8 cellular contexts compared by ENCODE assay signal in genomic region chr6:25366785-25367657, GRCh38.
DNase-seq lines count a peak whose midpoint lies in the region; ATAC-seq and TF ChIP-seq lines count a peak whose summit lies in the region.

No MANE protein-coding gene starts in this region.

- H3K36me3 ChIP-seq in left lung = no peaks in the 10 kb centered on the region

- no peaks in the 10 kb centered on the region for H3K27me3 Mint-ChIP-seq in activated CD4-positive, alpha-beta memory T cell treated with anti-CD3 and anti-CD28 coated beads for 36 hours

- POLR2A ChIA-PET in activated CD4-positive, alpha-beta memory T cell treated with anti-CD3 and anti-CD28 coated beads for 36 hours (lab: Charles Lee) = no interaction called here

- intact Hi-C loops in activated CD4-positive, alpha-beta memory T cell treated with anti-CD3 and anti-CD28 coated beads for 36 hours (cut with micrococcal nuclease) = no loop called here
- intact Hi-C loops in left lung (cut with DNase I) = no loop called here

- ATAC-seq in HG02623 (IDR thresholded peaks at IDR 0.05; ENCODE audit: unreplicated experiment) = peak; percentile 39
- peak; percentile 48 for ATAC-seq in left lung

- DNase-seq in activated CD4-positive, alpha-beta memory T cell treated with anti-CD3 and anti-CD28 coated beads for 36 hours = peak; percentile 54
- DNase-seq in left lung = no peak
- no peak for DNase-seq in SIG-M5 (lab: John Stamatoyannopoulos, UW)
- DNase-seq in COR-L47 (lab: John Stamatoyannopoulos, UW) = no peak
- DNase-seq in G401 (ENCODE audit: low spot score) = no peak
- DNase-seq in epidermal melanocyte (ENCODE audit: insufficient read length, low spot score) = no peak

- no peaks in the 10 kb centered on the region for H3K27me3 ChIP-seq in left lung

- TF ChIP-seq CTCF in GM12875 (IDR thresholded peaks at IDR 0.05; ENCODE audit: borderline replicate concordance, insufficient read depth, low read depth, low read length) (no peak), left lung (IDR thresholded peaks at IDR 0.05) (no peak)

- H3K4me3 Mint-ChIP-seq in activated CD4-positive, alpha-beta memory T cell treated with anti-CD3 and anti-CD28 coated beads for 36 hours = peak overlapping the region; percentile 58

- CTCF ChIA-PET in activated CD4-positive, alpha-beta memory T cell treated with anti-CD3 and anti-CD28 coated beads for 36 hours (lab: Charles Lee) = interaction anchor here (1.0 to 2.9 kb wide), 7 partner anchors 11 to 123 kb away, joined by 3 to 12 read pairs (median 4); partner anchors contain the start of gene CARMIL1

- no peaks in the 10 kb centered on the region for H3K9me3 ChIP-seq in left lung

- in situ Hi-C loops in G401 (cut with HindIII; ENCODE audit: low sequenced_read_pairs) = no loop called here

- H3K36me3 Mint-ChIP-seq in activated CD4-positive, alpha-beta memory T cell treated with anti-CD3 and anti-CD28 coated beads for 36 hours = no peaks in the 10 kb centered on the region

- H3K4me1 ChIP-seq in left lung = peaks cover 10 to 16% of the 10 kb centered on the region in 2 donors

- no peak overlapping the region for H3K27ac ChIP-seq in left lung

- peak overlapping the region; percentile 56 for H3K27ac Mint-ChIP-seq in activated CD4-positive, alpha-beta memory T cell treated with anti-CD3 and anti-CD28 coated beads for 36 hours

- H3K4me3 ChIP-seq in GM12875 (ENCODE audit: low read depth, low read length) (peak overlapping the region; percentile 31), left lung (no peak overlapping the region)

- no peaks in the 10 kb centered on the region for H3K9me3 Mint-ChIP-seq in activated CD4-positive, alpha-beta memory T cell treated with anti-CD3 and anti-CD28 coated beads for 36 hours

- peaks cover 57% of the 10 kb centered on the region for H3K4me1 Mint-ChIP-seq in activated CD4-positive, alpha-beta memory T cell treated with anti-CD3 and anti-CD28 coated beads for 36 hours (ENCODE audit: low read depth)
